15 cellular contexts compared by ENCODE assay signal in the genomic region with DNA sequence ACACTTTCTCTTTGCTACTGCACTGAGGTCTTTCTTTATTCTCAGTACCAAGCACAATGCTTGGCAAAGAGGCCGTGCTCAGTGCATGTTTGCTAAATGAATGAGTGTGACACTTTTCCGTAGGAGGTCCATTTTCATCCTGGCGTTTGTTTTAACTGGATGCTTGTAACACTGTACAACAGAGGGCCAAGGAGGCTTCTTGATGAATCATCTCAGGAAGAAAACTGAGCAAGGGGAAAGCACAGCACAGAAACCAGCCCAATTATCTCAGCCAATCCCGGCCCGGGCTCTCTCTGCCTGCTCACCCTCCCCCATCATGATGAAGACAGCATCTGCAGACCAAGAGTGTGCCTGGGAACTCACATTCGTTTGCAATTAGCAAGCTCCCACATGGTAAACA.
A peak's percentile ranks its signal among the peaks of the same experiment; 100 is the strongest.
DNase-seq lines count a peak whose midpoint lies in the region; ATAC-seq, FAIRE-seq and TF ChIP-seq lines count a peak whose summit lies in the region.
"Had no signal": no experiment of that assay in that cellular context is flagged by ENCODE, and none has a peak within 500 bp of the region (broad histone marks: within the 10 kb centered on the region; RNA-seq: fewer than 3 reads in every experiment).

No MANE protein-coding gene starts in this region.

- TF ChIP-seq RAD21 in GM12878 (IDR thresholded peaks at IDR 0.05; ENCODE audit: insufficient read depth, low read depth, low read length) = no peak

- no peaks in the 10 kb centered on the region for H3K27me3 Mint-ChIP-seq in MCF 10A (ENCODE audit: insufficient read depth, unreplicated experiment)

- no peak overlapping the region for H3K4me2 ChIP-seq in mammary epithelial cell (ENCODE audit: insufficient read depth, low read depth, low read length)
- no peak overlapping the region for H3K4me2 ChIP-seq in GM12878 (ENCODE audit: control insufficient read depth, insufficient read depth)

- SMC1A ChIA-PET in GM12878 (lab: Charles Lee; ENCODE audit: uncharacterized antibody, unreplicated experiment) = interaction anchor here (1.4 to 3.9 kb wide), 4 partner anchors 9 to 21 kb away, joined by 3 to 17 read pairs (median 10); no protein-coding TSS in a partner anchor

- POLR2A ChIA-PET in MCF 10A (lab: Yijun Ruan, JAX) (no interaction called here), GM12878 (lab: Charles Lee) (no interaction called here)

- DNase-seq in mammary epithelial cell (peak; percentile 6), MCF 10A (ENCODE audit: unreplicated experiment) (no peak), GM12878 (ENCODE audit: low read depth, low spot score) (no peak), iris pigment epithelial cell (ENCODE audit: low read depth) (peak; percentile 6), AML-193 (lab: John Stamatoyannopoulos, UW) (no peak), NOMO-1 (lab: John Stamatoyannopoulos, UW; ENCODE audit: unreplicated experiment in 2 of 2) (no peak), Kasumi-1 (lab: John Stamatoyannopoulos, UW) (no peak)
- no peak for DNase-seq in activated naive CD4-positive, alpha-beta T cell treated with anti-CD3 and anti-CD28 coated beads, Interleukin-2, amount 50 U/mL, for 72 hours (ENCODE audit: low spot score in 2 of 2)
- DNase-seq: activated CD8-positive, alpha-beta memory T cell treated with anti-CD3 and anti-CD28 coated beads, Interleukin-2, amount 50 U/mL, for 4 hours; body of pancreas; GDM1; kidney; NCI-H2029; PC-3; stimulated activated naive CD4-positive, alpha-beta T cell treated with Interleukin-2 at 50 U/mL for 16 hours had no signal

- intact Hi-C loops in mammary epithelial cell (cut with micrococcal nuclease) = no loop called here
- intact Hi-C loops in MCF 10A (cut with micrococcal nuclease) = no loop called here
- intact Hi-C loops in GM12878 (cut with micrococcal nuclease; ENCODE audit: unreplicated experiment) = no loop called here

- no peak overlapping the region for H3K27ac ChIP-seq in mammary epithelial cell (ENCODE audit: insufficient read depth, low read depth, low read length)
- H3K27ac ChIP-seq in GM12878 (ENCODE audit: control insufficient read depth, insufficient read depth) = no peak overlapping the region
- H3K27ac ChIP-seq: body of pancreas had no signal

- peak; percentile 76 for ATAC-seq in GM12878
- no peak for ATAC-seq in activated naive CD4-positive, alpha-beta T cell treated with anti-CD3 and anti-CD28 coated beads, Interleukin-2, amount 50 U/mL, for 72 hours
- ATAC-seq: body of pancreas, PC-3 had no signal

- H3K27ac Mint-ChIP-seq in MCF 10A (ENCODE audit: low read depth, unreplicated experiment) = no peak overlapping the region
- H3K27ac Mint-ChIP-seq in activated naive CD4-positive, alpha-beta T cell treated with anti-CD3 and anti-CD28 coated beads, Interleukin-2, amount 50 U/mL, for 72 hours = no peak overlapping the region

- H3K36me3 ChIP-seq in mammary epithelial cell (ENCODE audit: insufficient read depth, low read length) (no peaks in the 10 kb centered on the region), GM12878 (ENCODE audit: control insufficient read depth in 2 of 2, insufficient read depth in 2 of 2, low read length in 1 of 2) (no peaks in the 10 kb centered on the region)

- H3K9ac ChIP-seq in mammary epithelial cell (ENCODE audit: insufficient read depth, low read length) (no peak overlapping the region), GM12878 (ENCODE audit: control insufficient read depth, insufficient read depth, low read length) (no peak overlapping the region)

- no peak for TF ChIP-seq POLR2A in GM12878 (IDR thresholded peaks at IDR 0.05; ENCODE audit: low read depth, low read length)

- peaks cover 11% of the 10 kb centered on the region for H3K27me3 ChIP-seq in mammary epithelial cell (ENCODE audit: insufficient read depth, low read length)
- H3K27me3 ChIP-seq in GM12878 (replicated peaks in 1 of 2; ENCODE audit: control insufficient read depth in 2 of 2, insufficient read depth in 2 of 2, low read length in 1 of 2) = no peaks in the 10 kb centered on the region
- H3K27me3 ChIP-seq: body of pancreas had no signal

- TF ChIP-seq EP300 in GM12878 (IDR thresholded peaks at IDR 0.05; ENCODE audit: borderline replicate concordance in 1 of 2, control insufficient read depth in 1 of 2, low read depth in 2 of 2, low read length in 2 of 2) = no peak

- H4K20me1 ChIP-seq in mammary epithelial cell (ENCODE audit: insufficient read depth, low read length) (no peaks in the 10 kb centered on the region), GM12878 (ENCODE audit: control insufficient read depth, insufficient read depth) (no peaks in the 10 kb centered on the region)

- CTCF ChIA-PET in mammary epithelial cell (lab: Charles Lee; ENCODE audit: low non-redundant PET) = no interaction called here
- CTCF ChIA-PET in MCF 10A (lab: Yijun Ruan, JAX) = interaction anchor here (0.7 kb wide), 1 partner anchor 840 kb away, joined by 3 read pairs; no protein-coding TSS in a partner anchor
- CTCF ChIA-PET in GM12878 (lab: Yijun Ruan, JAX) = interaction anchor here (1.0 to 2.4 kb wide), 2 partner anchors 11 to 21 kb away, joined by 3 to 16 read pairs; no protein-coding TSS in a partner anchor

- no peaks in the 10 kb centered on the region for H3K36me3 Mint-ChIP-seq in MCF 10A (ENCODE audit: insufficient read depth, unreplicated experiment)
- H3K36me3 Mint-ChIP-seq in activated naive CD4-positive, alpha-beta T cell treated with anti-CD3 and anti-CD28 coated beads, Interleukin-2, amount 50 U/mL, for 72 hours = no peaks in the 10 kb centered on the region

- H2AFZ ChIP-seq in mammary epithelial cell (ENCODE audit: low read depth, low read length) = no peak overlapping the region
- no peak overlapping the region for H2AFZ ChIP-seq in GM12878 (ENCODE audit: control insufficient read depth, low read depth, low read length)

- H3K4me1 ChIP-seq in mammary epithelial cell (ENCODE audit: insufficient read depth, low read length) (no peaks in the 10 kb centered on the region), GM12878 (ENCODE audit: control insufficient read depth, insufficient read depth, low read length) (no peaks in the 10 kb centered on the region)
- H3K4me1 ChIP-seq: body of pancreas had no signal

- 42% methylated on average over 3 of the region's 6 CpGs for WGBS in mammary epithelial cell (ENCODE audit: low coverage, missing lambda C conversion rate)
- WGBS in GM12878 (ENCODE audit: insufficient coverage, insufficient replicate concordance, low lambda C conversion rate, missing lambda C conversion rate) = 17% methylated on average over 6 of the region's 6 CpGs

- H3K9me3 ChIP-seq in mammary epithelial cell (replicated peaks; ENCODE audit: insufficient read depth, low read length) (no peaks in the 10 kb centered on the region), GM12878 (replicated peaks; ENCODE audit: control insufficient read depth, insufficient read depth, low read length) (no peaks in the 10 kb centered on the region)
- H3K9me3 ChIP-seq: body of pancreas had no signal

- no peak for FAIRE-seq in GM12878 (lab: Jason Lieb, UNC)
- FAIRE-seq: kidney had no signal

- H3K4me3 ChIP-seq in mammary epithelial cell (replicated peaks in 1 of 3; ENCODE audit: insufficient read depth in 1 of 3, low read depth in 2 of 3, low read length in 3 of 3) (no peak overlapping the region), GM12878 (no peak overlapping the region)
- H3K4me3 ChIP-seq: body of pancreas had no signal

- RAD21 ChIA-PET in GM12878 (lab: Charles Lee; ENCODE audit: unreplicated experiment) = interaction anchor here (1.2 kb wide), 1 partner anchor 14 kb away, joined by 3 read pairs; no protein-coding TSS in a partner anchor

- in situ Hi-C loops in mammary epithelial cell (cut with MboI; ENCODE audit: low sequenced_read_pairs in 2 of 2) = no loop called here
- in situ Hi-C loops in GM12878 (cut with MboI) = no loop called here

- no peak overlapping the region for H3K4me3 Mint-ChIP-seq in MCF 10A (ENCODE audit: unreplicated experiment)

- TF ChIP-seq CTCF in mammary epithelial cell (conservative IDR thresholded peaks at IDR 0.05 in 1 of 2, IDR thresholded peaks at IDR 0.05 in 1 of 2; ENCODE audit: extremely low read depth in 1 of 2, insufficient read depth in 1 of 2, low read depth in 1 of 2, low read length in 2 of 2) (no peak), MCF 10A (IDR thresholded peaks at IDR 0.05; ENCODE audit: unreplicated experiment) (no peak), GM12878 (IDR thresholded peaks at IDR 0.05 in 2 of 3, conservative IDR thresholded peaks at IDR 0.05 in 1 of 3; ENCODE audit: control insufficient read depth in 2 of 3, extremely low read depth in 1 of 3, insufficient read depth in 1 of 3, low read depth in 3 of 3, low read length in 3 of 3) (no peak)

- H3K9me3 Mint-ChIP-seq in MCF 10A (ENCODE audit: unreplicated experiment) = peaks cover 43% of the 10 kb centered on the region
- H3K9me3 Mint-ChIP-seq in activated naive CD4-positive, alpha-beta T cell treated with anti-CD3 and anti-CD28 coated beads, Interleukin-2, amount 50 U/mL, for 72 hours = peaks cover 0 to 10% of the 10 kb centered on the region in 2 donors

- dilution Hi-C loops in mammary epithelial cell (cut with HindIII; ENCODE audit: low sequenced_read_pairs) = no loop called here

- BruUV-seq in mammary epithelial cell (replicated peaks; lab: Mats Ljungman, UMichigan) (no TSS peak), MCF 10A (replicated peaks; lab: Mats Ljungman, UMichigan) (no TSS peak), GM12878 (replicated peaks; lab: Mats Ljungman, UMichigan) (no TSS peak)

- H3K79me2 ChIP-seq in mammary epithelial cell (ENCODE audit: insufficient read depth, low read length) (no peaks in the 10 kb centered on the region), GM12878 (ENCODE audit: control insufficient read depth, insufficient read depth, low read length) (no peaks in the 10 kb centered on the region)

- no peaks in the 10 kb centered on the region for H3K4me1 Mint-ChIP-seq in MCF 10A (ENCODE audit: insufficient read depth, unreplicated experiment)

TF ChIP-seq in GM12878, 131 proteins besides CTCF, POLR2A, EP300 and RAD21:
- TF ChIP-seq FOXM1 (IDR thresholded peaks at IDR 0.05; ENCODE audit: low read depth, low read length) (no peak), PAX8 (IDR thresholded peaks at IDR 0.05) (no peak), SREBF2 (IDR thresholded peaks at IDR 0.05; ENCODE audit: low read length) (no peak), NR2F1 (conservative IDR thresholded peaks at IDR 0.05) (no peak), SPI1 (IDR thresholded peaks at IDR 0.05; ENCODE audit: borderline replicate concordance, insufficient read depth, low read depth, low read length) (no peak), IRF4 (IDR thresholded peaks at IDR 0.05; ENCODE audit: low read depth, low read length) (no peak), GABPA (IDR thresholded peaks at IDR 0.05; ENCODE audit: low read depth) (no peak)

Comparison
In these comparisons a context has a peak if more than half of its experiments do, and no peak if none do; other contexts are left out.
1. DNase-seq: peak in mammary epithelial cell (single experiment) and iris pigment epithelial cell (single experiment); none in MCF 10A (single experiment), GM12878 (single experiment), activated naive CD4-positive, alpha-beta T cell treated with anti-CD3 and anti-CD28 coated beads, Interleukin-2, amount 50 U/mL, for 72 hours (0 of 2), AML-193 (0 of 2), NOMO-1 (0 of 2) and Kasumi-1 (0 of 2).